34 cellular contexts compared by ENCODE assay signal in genomic region chr3:4887177-4887576, GRCh38.
"Had no signal": no experiment of that assay in that cellular context is flagged by ENCODE, and none has a peak within 500 bp of the region (broad histone marks: within the 10 kb centered on the region; RNA-seq: fewer than 3 reads in every experiment).

No MANE protein-coding gene starts in this region.

- H3K27ac Mint-ChIP-seq: activated B cell treated with CpG ODN at 0.5 μM for 24 hours; activated CD8-positive, alpha-beta T cell treated with anti-CD3 and anti-CD28 coated beads for 36 hours; activated naive CD8-positive, alpha-beta T cell treated with anti-CD3 and anti-CD28 coated beads for 36 hours; activated naive CD8-positive, alpha-beta T cell treated with anti-CD3 and anti-CD28 coated beads, Interleukin-2, amount 50 U/mL, for 24 hours; T-cell; T-helper 2 cell treated with Interferon-gamma antibody and Interleukin-4, amounts not matched to agents 5 μg/mL and 100 μg/mL, for 36 hours had no signal

- DNase-seq: activated B cell treated with CpG ODN at 0.5 μM for 24 hours; activated CD4-positive, alpha-beta T cell treated with anti-CD3 and anti-CD28 coated beads for 48 hours; activated CD4-positive, alpha-beta T cell treated with anti-CD3 and anti-CD28 coated beads, Interleukin-2, amount 50 U/mL, for 1 hour; activated CD4-positive, alpha-beta T cell treated with anti-CD3 and anti-CD28 coated beads, Interleukin-2, amount 50 U/mL, for 48 hours; activated CD8-positive, alpha-beta memory T cell treated with anti-CD3 and anti-CD28 coated beads for 24 hours; activated CD8-positive, alpha-beta T cell treated with anti-CD3 and anti-CD28 coated beads for 36 hours; activated gamma-delta T cell; activated naive CD4-positive, alpha-beta T cell; activated naive CD4-positive, alpha-beta T cell treated with anti-CD3 and anti-CD28 coated beads, Interleukin-2, amount 50 U/mL, for 16 hours; activated naive CD8-positive, alpha-beta T cell treated with anti-CD3 and anti-CD28 coated beads for 36 hours; activated naive CD8-positive, alpha-beta T cell treated with anti-CD3 and anti-CD28 coated beads, Interleukin-2, amount 50 U/mL, for 24 hours; activated T-cell treated with anti-CD3 and anti-CD28 coated beads, Interleukin-2, amount 50 U/mL, for 4 hours; adrenal gland; amygdala; aorta; central memory CD4-positive, alpha-beta T cell; cerebellar nuclear complex; colonic mucosa; effector CD8-positive, alpha-beta T cell; esophagus squamous epithelium; foreskin melanocyte; heart right ventricle; SW 1271; T-cell; T1000; WERI-Rb-1 had no signal

- H3K4me3 ChIP-seq: adrenal gland, body of pancreas, cardiac muscle cell, colonic mucosa, esophagus squamous epithelium, gastroesophageal sphincter, heart right ventricle had no signal

- H3K27me3 ChIP-seq: adrenal gland, body of pancreas, cardiac muscle cell, colonic mucosa, esophagus squamous epithelium, gastroesophageal sphincter, heart right ventricle had no signal

- H3K36me3 Mint-ChIP-seq: T-cell had no signal

- FAIRE-seq: endometrium, endothelial cell of umbilical vein had no signal

- H3K9me3 Mint-ChIP-seq: activated B cell treated with CpG ODN at 0.5 μM for 24 hours; activated T-cell treated with anti-CD3 and anti-CD28 coated beads, Interleukin-2, amount 50 U/mL, for 4 hours; T-cell had no signal

- H3K9me3 ChIP-seq: adrenal gland, body of pancreas, colonic mucosa, esophagus squamous epithelium, gastroesophageal sphincter had no signal

- ATAC-seq: activated CD4-positive, CD25-positive, alpha-beta regulatory T cell treated with anti-CD3 and anti-CD28 coated beads, Interleukin-2, amount 50 U/mL, for 24 hours; activated CD8-positive, alpha-beta T cell treated with anti-CD3 and anti-CD28 coated beads for 36 hours; activated naive CD8-positive, alpha-beta T cell treated with anti-CD3 and anti-CD28 coated beads, Interleukin-2, amount 50 U/mL, for 24 hours; activated T-cell treated with anti-CD3 and anti-CD28 coated beads, Interleukin-2, amount 50 U/mL, for 4 hours; body of pancreas; gastroesophageal sphincter; heart right ventricle; T-cell had no signal

- H3K36me3 ChIP-seq: adrenal gland, cardiac muscle cell, colonic mucosa, esophagus squamous epithelium, gastroesophageal sphincter, heart right ventricle, WERI-Rb-1 had no signal

- H3K27me3 Mint-ChIP-seq: activated B cell treated with CpG ODN at 0.5 μM for 24 hours; activated CD8-positive, alpha-beta T cell treated with anti-CD3 and anti-CD28 coated beads for 36 hours; activated naive CD8-positive, alpha-beta T cell treated with anti-CD3 and anti-CD28 coated beads for 36 hours; activated naive CD8-positive, alpha-beta T cell treated with anti-CD3 and anti-CD28 coated beads, Interleukin-2, amount 50 U/mL, for 24 hours; T-cell had no signal

- H3K27ac ChIP-seq: adrenal gland, body of pancreas, cardiac muscle cell, colonic mucosa, epithelial cell of prostate, esophagus squamous epithelium, gastroesophageal sphincter, heart right ventricle, WERI-Rb-1 had no signal

- H3K4me1 ChIP-seq: colonic mucosa had no signal

- H3K4me3 Mint-ChIP-seq: activated B cell treated with CpG ODN at 0.5 μM for 24 hours; activated CD8-positive, alpha-beta T cell treated with anti-CD3 and anti-CD28 coated beads for 36 hours; activated naive CD8-positive, alpha-beta T cell treated with anti-CD3 and anti-CD28 coated beads for 36 hours; activated naive CD8-positive, alpha-beta T cell treated with anti-CD3 and anti-CD28 coated beads, Interleukin-2, amount 50 U/mL, for 24 hours; activated T-cell treated with anti-CD3 and anti-CD28 coated beads, Interleukin-2, amount 50 U/mL, for 4 hours; T-cell; T-helper 2 cell treated with Interferon-gamma antibody and Interleukin-4, amounts not matched to agents 5 μg/mL and 100 μg/mL, for 36 hours had no signal
